In the genomic region with DNA sequence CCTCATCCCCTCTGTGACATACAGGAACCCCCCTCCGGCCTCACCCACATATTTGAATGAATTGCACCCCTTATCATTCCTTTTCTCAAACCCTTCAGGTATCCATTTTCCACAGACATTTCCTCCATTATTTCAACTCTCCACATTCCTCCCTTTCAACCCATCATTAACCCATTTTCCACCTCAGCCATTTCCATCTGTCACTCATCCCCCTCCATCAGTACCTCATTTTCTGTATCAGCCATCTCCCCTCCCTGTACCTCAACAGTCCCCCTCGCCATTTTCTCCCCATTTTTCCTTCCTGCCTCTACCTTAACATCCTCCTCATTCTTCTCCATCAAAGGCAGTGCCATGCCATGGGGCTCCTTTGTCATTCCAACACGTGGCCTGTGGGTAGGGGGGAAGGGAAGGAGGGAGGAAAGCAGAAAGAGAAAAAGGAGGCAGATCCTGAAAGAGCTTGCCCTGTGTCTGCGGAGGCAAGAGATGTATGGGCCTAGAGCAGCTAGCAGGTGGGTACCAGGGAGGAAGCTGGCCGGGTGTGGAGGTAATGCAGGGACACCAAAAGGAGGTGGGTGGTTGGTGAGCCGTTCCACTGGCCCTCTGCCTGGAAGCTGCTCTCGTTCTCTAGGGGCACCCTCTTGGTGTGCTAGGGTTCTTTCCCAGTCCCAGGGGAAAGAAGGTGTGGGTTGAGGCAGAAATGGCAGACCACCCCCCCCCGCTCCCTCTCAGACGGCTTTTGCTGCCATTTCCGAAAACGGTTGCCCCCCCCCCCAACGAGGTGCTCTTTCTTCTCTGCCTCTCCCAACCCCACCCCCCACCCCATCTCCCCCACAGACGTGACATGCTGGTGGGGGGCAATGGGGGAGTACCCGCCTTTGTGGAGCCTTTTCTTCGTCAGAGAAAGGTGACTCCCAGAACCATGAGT, we compare ENCODE assay signal across 8 cellular contexts. TPM values are rescaled to one million over a fixed set of nuclear protein-coding genes. Genes with fewer than 3 reads are reported as not detected.
DNase-seq lines count a peak whose midpoint lies in the region; TF ChIP-seq lines count a peak whose summit lies in the region.

No MANE protein-coding gene starts in this region.

- H3K27me3 ChIP-seq in tibial nerve = no peaks in the 10 kb centered on the region

- H3K4me1 ChIP-seq in tibial nerve = peaks cover 0 to 68% (median 46%) of the 10 kb centered on the region in 4 donors

- 59 to 70% methylated on average over 13 to 15 of the region's 15 CpGs for WGBS in tibial nerve, 2 donors

- H3K27ac ChIP-seq in tibial nerve = peak overlapping the region; percentile 69 to 98 (median 90)

- H3K4me3 Mint-ChIP-seq in brain = peak overlapping the region; percentile 87 to 95 (median 89)

- H3K4me3 ChIP-seq in tibial nerve = peak overlapping the region in 2 of 4 donors; percentile 71 to 96

- peaks cover 92% of the 10 kb centered on the region for H3K4me1 Mint-ChIP-seq in brain

- H3K9me3 ChIP-seq in tibial nerve = no peaks in the 10 kb centered on the region

- H3K9me3 Mint-ChIP-seq in brain = peaks cover 0 to 3% (median 0%) of the 10 kb centered on the region in 5 experiments

- TF ChIP-seq CTCF in brain (conservative IDR thresholded peaks at IDR 0.05) (no peak), tibial nerve (IDR thresholded peaks at IDR 0.05) (no peak)

- H3K27ac Mint-ChIP-seq in brain = peak overlapping the region; percentile 81 to 98 (median 96)

- H3K27me3 Mint-ChIP-seq in brain = no peaks in the 10 kb centered on the region

- TF ChIP-seq POLR2A in tibial nerve (IDR thresholded peaks at IDR 0.05) = no peak

- TF ChIP-seq EP300 in tibial nerve (IDR thresholded peaks at IDR 0.05) = no peak

- H3K36me3 Mint-ChIP-seq in brain = peaks cover 22% of the 10 kb centered on the region

- peaks cover 0 to 7% (median 0%) of the 10 kb centered on the region in 3 donors for H3K36me3 ChIP-seq in tibial nerve

- peak; percentile 25 for DNase-seq in activated effector memory CD4-positive, alpha-beta T cell treated with anti-CD3 and anti-CD28 coated beads, Interleukin-2, amount 50 U/mL, for 16 hours
- no peak for DNase-seq in activated effector memory CD4-positive, alpha-beta T cell treated with Interleukin-2 at 50 U/mL for 16 hours
- peak; percentile 71 for DNase-seq in mesenteric fat pad (ENCODE audit: low spot score)
- no peak for DNase-seq in tibial nerve (ENCODE audit: low spot score in 2 of 2)
- no peak for DNase-seq in GOT3 (lab: John Stamatoyannopoulos, UW)
- DNase-seq in Ammon's horn (ENCODE audit: low spot score) = no peak
- DNase-seq in activated CD4-positive, alpha-beta T cell treated with anti-CD3 and anti-CD28 coated beads, Interleukin-2, amount 50 U/mL, for 48 hours = no peak

RNA-seq across cellular contexts. Expression of gene DNAJB5, which starts 1.6 kb away (rescaled TPM):
- 49.4 TPM for polyA plus RNA-seq in brain (ENCODE audit: insufficient read depth, low read depth, low replicate concordance)
- total RNA-seq in mesenteric fat pad (8.0 TPM), tibial nerve (10 to 100 TPM in 1 of 4 donors, 1 to 10 TPM in 3; 4.5 to 11.2 (median 9.0) TPM)

RNA-seq across cellular contexts. Expression of gene PHF24, which starts 33.1 kb away (rescaled TPM):
- 14.7 TPM for polyA plus RNA-seq in brain (ENCODE audit: insufficient read depth, low read depth, low replicate concordance)
- total RNA-seq in mesenteric fat pad (0.39 TPM), tibial nerve (1 to 10 TPM in 1 of 4 donors, under 1 TPM in 3; 0.21 to 1.2 (median 0.63) TPM)

Comparison
In these comparisons a context has a peak if more than half of its experiments do, and no peak if none do; other contexts are left out.
1. DNase-seq: peak in activated effector memory CD4-positive, alpha-beta T cell treated with anti-CD3 and anti-CD28 coated beads, Interleukin-2, amount 50 U/mL, for 16 hours (single experiment) and mesenteric fat pad (single experiment); none in activated effector memory CD4-positive, alpha-beta T cell treated with Interleukin-2 at 50 U/mL for 16 hours (single experiment), tibial nerve (0 of 2), GOT3 (single experiment), Ammon's horn (single experiment) and activated CD4-positive, alpha-beta T cell treated with anti-CD3 and anti-CD28 coated beads, Interleukin-2, amount 50 U/mL, for 48 hours (0 of 2).